ENCODE assay signal across 8 cellular contexts in the genomic region with DNA sequence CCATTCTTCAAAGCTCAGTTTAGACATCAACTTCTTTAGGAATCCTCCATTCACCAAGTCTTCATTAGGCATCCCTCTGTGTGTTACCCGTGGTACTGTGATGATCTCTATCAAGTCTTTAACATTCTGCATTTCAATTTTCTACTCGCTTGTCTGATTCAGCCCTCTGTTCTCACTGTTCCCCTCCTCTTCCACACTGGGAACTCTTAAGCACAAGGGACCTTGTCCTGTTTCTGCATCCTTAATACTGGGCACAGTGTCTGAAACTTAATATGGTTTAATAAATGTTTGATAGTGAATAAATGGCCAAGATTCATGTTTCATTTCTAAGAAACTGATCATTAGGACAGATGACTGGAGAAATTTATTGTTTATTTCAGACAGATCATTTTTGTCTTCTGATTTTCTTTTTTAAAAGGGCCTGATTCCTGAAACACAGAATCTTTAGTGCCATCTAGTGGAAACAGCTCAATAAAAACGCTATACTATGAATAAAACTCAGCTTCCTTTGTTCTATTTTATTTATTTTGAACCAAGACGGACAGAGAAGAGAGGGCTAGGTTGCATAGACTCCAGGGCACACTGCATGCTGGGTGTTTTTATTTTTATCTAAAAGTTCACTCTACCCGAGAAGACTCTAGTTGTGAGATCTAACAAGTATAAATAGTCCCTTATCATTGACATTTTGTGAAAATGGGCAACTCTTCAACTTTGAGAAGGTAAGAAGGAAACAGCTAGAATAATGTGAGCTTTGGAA. TPM values are rescaled to one million over a fixed set of nuclear protein-coding genes. Genes with fewer than 3 reads are reported as not detected.
DNase-seq lines count a peak whose midpoint lies in the region; ATAC-seq and TF ChIP-seq lines count a peak whose summit lies in the region.

No MANE protein-coding gene starts in this region.

- no peaks in the 10 kb centered on the region for H3K27me3 ChIP-seq in psoas muscle (ENCODE audit: insufficient read depth in 3 of 3, low read length in 2 of 3)

- H3K4me1 ChIP-seq in psoas muscle = peaks cover 14% of the 10 kb centered on the region

- H3K4me3 ChIP-seq in Jurkat, Clone E6-1 (ENCODE audit: low read length) = no peak overlapping the region
- H3K4me3 ChIP-seq in SK-N-MC (peak overlapping the region; percentile 39), psoas muscle (peak overlapping the region; percentile 3)

- H3K9ac ChIP-seq in SK-N-MC (ENCODE audit: insufficient read length) = peak overlapping the region; percentile 17

- H3K36me3 ChIP-seq in SK-N-MC (ENCODE audit: insufficient read depth, low read length) (no peaks in the 10 kb centered on the region), psoas muscle (ENCODE audit: insufficient read depth in 1 of 2, low read depth in 1 of 2) (no peaks in the 10 kb centered on the region)

- 20 to 23% (median 21%) methylated on average over 5 of the region's 5 CpGs for WGBS in psoas muscle, 3 donors

- TF ChIP-seq CTCF in psoas muscle (IDR thresholded peaks at IDR 0.05) = peak; percentile 58

- no peaks in the 10 kb centered on the region for H3K9me3 ChIP-seq in SK-N-MC (ENCODE audit: low read depth, low read length)
- H3K9me3 ChIP-seq in psoas muscle = no peaks in the 10 kb centered on the region

- intact Hi-C loops in psoas muscle (cut with DNase I) = loop anchor here in 1 of 2 donors (1.0 to 5.0 kb wide), 2 partner anchors 60 to 154 kb away; no protein-coding TSS in a partner anchor

- DNase-seq in D341Med (ENCODE audit: low spot score) (peak; percentile 29), SK-N-MC (ENCODE audit: low read depth, low spot score) (no peak), foreskin melanocyte (peak; percentile 51), psoas muscle (no peak), NCI-H524 treated with DMSO at 0.1 percent for 48 hours (lab: John Stamatoyannopoulos, UW) (no peak)
- peak; percentile 28 for DNase-seq in Jurkat, Clone E6-1 (ENCODE audit: low read depth, low spot score)

- ATAC-seq in psoas muscle (peak; percentile 38 to 78 (median 60)), HG03095 (IDR thresholded peaks at IDR 0.05; ENCODE audit: unreplicated experiment) (no peak), HG02678 (IDR thresholded peaks at IDR 0.05; ENCODE audit: unreplicated experiment) (no peak)

- H3K27ac ChIP-seq in SK-N-MC = no peak overlapping the region
- H3K27ac ChIP-seq in psoas muscle = no peak overlapping the region

RNA-seq across cellular contexts. Expression of gene TRIM45, which starts 7.0 kb away (rescaled TPM):
- polyA plus RNA-seq in Jurkat, Clone E6-1 (2012; ENCODE audit: insufficient read depth, insufficient read length) = 9.2 TPM
- 10 to 100 TPM in 3 of 4 donors, 1 to 10 TPM in 1; 7.3 to 25.4 (median 13.2) TPM for total RNA-seq in psoas muscle
- polyA plus RNA-seq in psoas muscle = 10 to 100 TPM in 1 of 3 donors, 1 to 10 TPM in 2; 3.3 to 17.1 (median 8.4) TPM

Comparison
In these comparisons a context has a peak if more than half of its experiments do, and no peak if none do; other contexts are left out.
1. DNase-seq: peak in D341Med (single experiment), Jurkat, Clone E6-1 (single experiment) and foreskin melanocyte (single experiment); none in SK-N-MC (single experiment), psoas muscle (0 of 2) and NCI-H524 treated with DMSO at 0.1 percent for 48 hours (single experiment).
2. ATAC-seq: peak in psoas muscle (4 of 4); none in HG03095 (single experiment) and HG02678 (single experiment).